ENCODE assay signal across 25 cellular contexts in genomic region chr12:112049351-112049750, GRCh38. TPM values are rescaled to one million over a fixed set of nuclear protein-coding genes. Genes with fewer than 3 reads are reported as not detected.
DNase-seq lines count a peak whose midpoint lies in the region; ATAC-seq and TF ChIP-seq lines count a peak whose summit lies in the region.
"Had no signal": no experiment of that assay in that cellular context is flagged by ENCODE, and none has a peak within 500 bp of the region (broad histone marks: within the 10 kb centered on the region; RNA-seq: fewer than 3 reads in every experiment).

No MANE protein-coding gene starts in this region.

- H3K27ac Mint-ChIP-seq in MCF 10A (ENCODE audit: low read depth, unreplicated experiment): peak overlapping the region; percentile 61
- H3K27ac Mint-ChIP-seq in activated CD8-positive, alpha-beta memory T cell treated with anti-CD3 and anti-CD28 coated beads, Interleukin-2, amount 10 ng/mL, durations not matched to agents 7 days and 5 days: no peak overlapping the region

- no peaks in the 10 kb centered on the region for H3K27me3 ChIP-seq in breast epithelium
- H3K27me3 ChIP-seq in esophagus muscularis mucosa: no peaks in the 10 kb centered on the region
- H3K27me3 ChIP-seq in sigmoid colon: no peaks in the 10 kb centered on the region
- H3K27me3 ChIP-seq: SJSA1 had no signal

- TF ChIP-seq POLR2A in breast epithelium (IDR thresholded peaks at IDR 0.05) (no peak), esophagus muscularis mucosa (IDR thresholded peaks at IDR 0.05; ENCODE audit: low read depth) (no peak), sigmoid colon (IDR thresholded peaks at IDR 0.05) (no peak)

- H3K36me3 Mint-ChIP-seq in MCF 10A (ENCODE audit: insufficient read depth, unreplicated experiment): peaks cover 86% of the 10 kb centered on the region
- H3K36me3 Mint-ChIP-seq in activated CD8-positive, alpha-beta memory T cell treated with anti-CD3 and anti-CD28 coated beads, Interleukin-2, amount 10 ng/mL, durations not matched to agents 7 days and 5 days: peaks cover 44% of the 10 kb centered on the region

- H3K4me1 ChIP-seq in breast epithelium (no peaks in the 10 kb centered on the region), esophagus muscularis mucosa (peaks cover 0 to 50% (median 39%) of the 10 kb centered on the region in 4 donors), sigmoid colon (peaks cover 0 to 53% (median 24%) of the 10 kb centered on the region in 4 donors)
- H3K4me1 ChIP-seq: A549, SJSA1 had no signal

- no peak overlapping the region for H3K27ac ChIP-seq in breast epithelium
- peak overlapping the region in 3 of 4 donors; percentile 73 to 83 (median 78) for H3K27ac ChIP-seq in esophagus muscularis mucosa (replicated peaks in 1 of 4)
- peak overlapping the region; percentile 8 to 88 (median 82) for H3K27ac ChIP-seq in sigmoid colon
- H3K27ac ChIP-seq: A549, GM23248, PC-9, SJSA1 had no signal

- TF ChIP-seq CTCF in MCF 10A (IDR thresholded peaks at IDR 0.05; ENCODE audit: unreplicated experiment) (no peak), breast epithelium (IDR thresholded peaks at IDR 0.05) (no peak), esophagus muscularis mucosa (IDR thresholded peaks at IDR 0.05) (no peak), sigmoid colon (IDR thresholded peaks at IDR 0.05) (no peak)

- peaks cover 12% of the 10 kb centered on the region for H3K36me3 ChIP-seq in breast epithelium
- H3K36me3 ChIP-seq in esophagus muscularis mucosa: peaks cover 25 to 98% (median 73%) of the 10 kb centered on the region in 4 donors
- H3K36me3 ChIP-seq in sigmoid colon: peaks cover 6 to 93% (median 17%) of the 10 kb centered on the region in 4 donors

- POLR2A ChIA-PET in MCF 10A (lab: Yijun Ruan, JAX): no interaction called here

- no peak for ATAC-seq in HG03457 (IDR thresholded peaks at IDR 0.05; ENCODE audit: unreplicated experiment)
- ATAC-seq in activated CD8-positive, alpha-beta memory T cell treated with anti-CD3 and anti-CD28 coated beads, Interleukin-2, amount 10 ng/mL, durations not matched to agents 7 days and 5 days: no peak
- ATAC-seq: GM12878, Right ventricle myocardium inferior had no signal

- CTCF ChIA-PET in MCF 10A (lab: Yijun Ruan, JAX): interaction anchor here (0.6 to 0.7 kb wide), 2 partner anchors 30 to 53 kb away, joined by 3 read pairs; no protein-coding TSS in a partner anchor
- CTCF ChIA-PET in activated CD8-positive, alpha-beta memory T cell treated with anti-CD3 and anti-CD28 coated beads, Interleukin-2, amount 10 ng/mL, durations not matched to agents 7 days and 5 days (lab: Charles Lee): interaction anchor here (0.8 to 1.4 kb wide), 4 partner anchors 12 to 338 kb away, joined by 3 to 8 read pairs (median 4); partner anchors contain the start of gene ERP29

- BruUV-seq in MCF 10A (replicated peaks; lab: Mats Ljungman, UMichigan): no TSS peak

- intact Hi-C loops in MCF 10A (cut with micrococcal nuclease) (no loop called here), breast epithelium (cut with DNase I; ENCODE audit: low total_unique reads) (no loop called here), esophagus muscularis mucosa (cut with DNase I) (no loop called here), sigmoid colon (cut with DNase I) (loop anchor here (5.0 kb wide), 1 partner anchor 58 kb away; the partner anchor contains the start of gene NAA25)

- H3K9me3 ChIP-seq in breast epithelium (no peaks in the 10 kb centered on the region), esophagus muscularis mucosa (no peaks in the 10 kb centered on the region), sigmoid colon (no peaks in the 10 kb centered on the region)
- H3K9me3 ChIP-seq: A549, SJSA1 had no signal

- H3K27me3 Mint-ChIP-seq in MCF 10A (ENCODE audit: insufficient read depth, unreplicated experiment): no peaks in the 10 kb centered on the region
- no peaks in the 10 kb centered on the region for H3K27me3 Mint-ChIP-seq in activated CD8-positive, alpha-beta memory T cell treated with anti-CD3 and anti-CD28 coated beads, Interleukin-2, amount 10 ng/mL, durations not matched to agents 7 days and 5 days
- H3K27me3 Mint-ChIP-seq: CD4-positive, alpha-beta memory T cell had no signal

- no peaks in the 10 kb centered on the region for H3K9me3 Mint-ChIP-seq in MCF 10A (ENCODE audit: unreplicated experiment)
- no peaks in the 10 kb centered on the region for H3K9me3 Mint-ChIP-seq in activated CD8-positive, alpha-beta memory T cell treated with anti-CD3 and anti-CD28 coated beads, Interleukin-2, amount 10 ng/mL, durations not matched to agents 7 days and 5 days (ENCODE audit: low read depth)
- H3K9me3 Mint-ChIP-seq: CD4-positive, alpha-beta memory T cell had no signal

- H3K4me3 ChIP-seq in breast epithelium (no peak overlapping the region), esophagus muscularis mucosa (no peak overlapping the region), sigmoid colon (no peak overlapping the region)
- H3K4me3 ChIP-seq: A549, GM12878, GM23248, PC-9, SJSA1 had no signal

- 95% methylated on average over 13 of the region's 13 CpGs for WGBS in esophagus muscularis mucosa
- WGBS in sigmoid colon, 2 donors: 96% methylated on average over 13 of the region's 13 CpGs

- DNase-seq in MCF 10A (ENCODE audit: unreplicated experiment): no peak
- DNase-seq in breast epithelium (ENCODE audit: low spot score in 2 of 2): no peak
- DNase-seq in esophagus muscularis mucosa (ENCODE audit: extremely low spot score): no peak
- DNase-seq in sigmoid colon: no peak
- no peak for DNase-seq in activated CD8-positive, alpha-beta memory T cell treated with anti-CD3 and anti-CD28 coated beads, Interleukin-2, amount 10 ng/mL, durations not matched to agents 7 days and 5 days
- DNase-seq in NCI-H1417 (lab: John Stamatoyannopoulos, UW): no peak
- DNase-seq: C1 segment of cervical spinal cord; CD4-positive, alpha-beta memory T cell; COR-L47; DMS79; EL; GDM1; GM23248; H7; NCI-H1105; NCI-H2029; NCI-H446; NCI-H524 treated with DMSO at 0.1 percent for 48 hours; NCI-H774; PC-9 had no signal

- TF ChIP-seq EP300 in esophagus muscularis mucosa (IDR thresholded peaks at IDR 0.05) (no peak), sigmoid colon (IDR thresholded peaks at IDR 0.05) (no peak)

- H3K4me1 Mint-ChIP-seq in MCF 10A (ENCODE audit: insufficient read depth, unreplicated experiment): no peaks in the 10 kb centered on the region
- peaks cover 6% of the 10 kb centered on the region for H3K4me1 Mint-ChIP-seq in activated CD8-positive, alpha-beta memory T cell treated with anti-CD3 and anti-CD28 coated beads, Interleukin-2, amount 10 ng/mL, durations not matched to agents 7 days and 5 days

- no peak overlapping the region for H3K4me3 Mint-ChIP-seq in MCF 10A (ENCODE audit: unreplicated experiment)
- H3K4me3 Mint-ChIP-seq in activated CD8-positive, alpha-beta memory T cell treated with anti-CD3 and anti-CD28 coated beads, Interleukin-2, amount 10 ng/mL, durations not matched to agents 7 days and 5 days: no peak overlapping the region
- H3K4me3 Mint-ChIP-seq: CD4-positive, alpha-beta memory T cell had no signal

RNA-seq across cellular contexts. Expression of gene ERP29, which starts 36.1 kb away (rescaled TPM):
- total RNA-seq in MCF 10A (2022) (124 and 126 TPM in 2 replicates), breast epithelium (10 to 100 TPM; 40.3 to 52.8 (median 41.0) TPM), esophagus muscularis mucosa (10 to 100 TPM; 33.5 to 35.3 (median 34.9) TPM), sigmoid colon (10 to 100 TPM; 43.0 to 74.4 (median 54.3) TPM)
- 100 to 1,000 TPM in 1 of 3 donors, 10 to 100 TPM in 2; 68.0 to 217 (median 95.5) TPM for polyA plus RNA-seq in sigmoid colon
- total RNA-seq in activated CD8-positive, alpha-beta memory T cell treated with anti-CD3 and anti-CD28 coated beads, Interleukin-2, amount 10 ng/mL, durations not matched to agents 7 days and 5 days: 100 to 1,000 TPM; 119 to 150 TPM

RNA-seq across cellular contexts. Expression of gene TMEM116, which starts 36.4 kb away (rescaled TPM):
- total RNA-seq in MCF 10A (2022) (13.9 and 15.2 TPM in 2 replicates), breast epithelium (10 to 100 TPM; 19.0 to 46.4 (median 29.8) TPM), esophagus muscularis mucosa (1 to 10 TPM; 3.5 to 8.4 (median 7.5) TPM), sigmoid colon (10 to 100 TPM in 2 of 4 donors, 1 to 10 TPM in 2; 7.5 to 16.6 (median 9.5) TPM)
- 1 to 10 TPM; 3.0 to 6.8 (median 3.6) TPM for polyA plus RNA-seq in sigmoid colon
- 10 to 100 TPM; 14.6 to 22.2 TPM for total RNA-seq in activated CD8-positive, alpha-beta memory T cell treated with anti-CD3 and anti-CD28 coated beads, Interleukin-2, amount 10 ng/mL, durations not matched to agents 7 days and 5 days

RNA-seq across cellular contexts. Expression of gene NAA25, which starts 59.2 kb away (rescaled TPM):
- total RNA-seq in MCF 10A (2022) (37.1 and 39.2 TPM in 2 replicates), breast epithelium (10 to 100 TPM; 16.8 to 48.3 (median 37.0) TPM), esophagus muscularis mucosa (10 to 100 TPM; 11.9 to 18.7 (median 13.2) TPM), sigmoid colon (10 to 100 TPM; 21.6 to 26.6 (median 22.5) TPM)
- polyA plus RNA-seq in sigmoid colon: 1 to 10 TPM in 2 of 3 donors, under 1 TPM in 1; 0.60 to 6.5 (median 1.6) TPM
- 10 to 100 TPM; 30.2 to 32.1 TPM for total RNA-seq in activated CD8-positive, alpha-beta memory T cell treated with anti-CD3 and anti-CD28 coated beads, Interleukin-2, amount 10 ng/mL, durations not matched to agents 7 days and 5 days

Comparison
In these comparisons a context has a peak if more than half of its experiments do, and no peak if none do; other contexts are left out.
1. H3K27ac ChIP-seq: peak in esophagus muscularis mucosa (3 of 4) and sigmoid colon (4 of 4); none in breast epithelium (0 of 2).